ENCODE assay signal across 32 cellular contexts in genomic region chr16:86384980-86385379, GRCh38.
"Had no signal": no experiment of that assay in that cellular context is flagged by ENCODE, and none has a peak within 500 bp of the region (broad histone marks: within the 10 kb centered on the region; RNA-seq: fewer than 3 reads in every experiment).

No MANE protein-coding gene starts in this region.

- H3K27me3 ChIP-seq: ascending aorta had no signal

- H3K36me3 ChIP-seq: ascending aorta, cardiac muscle cell, WERI-Rb-1 had no signal

- DNase-seq: activated CD4-positive, alpha-beta memory T cell treated with anti-CD3 and anti-CD28 coated beads, Interleukin-2, amount 10 ng/mL, durations not matched to agents 7 days and 5 days; activated CD4-positive, alpha-beta T cell treated with anti-CD3 and anti-CD28 coated beads for 1 hour; activated CD4-positive, alpha-beta T cell treated with anti-CD3 and anti-CD28 coated beads for 48 hours; activated CD4-positive, CD25-positive, alpha-beta regulatory T cell; activated CD8-positive, alpha-beta memory T cell treated with anti-CD3 and anti-CD28 coated beads for 24 hours; activated effector memory CD4-positive, alpha-beta T cell treated with anti-CD3 and anti-CD28 coated beads, Interleukin-2, amount 50 U/mL, for 16 hours; activated naive CD4-positive, alpha-beta T cell; activated naive CD8-positive, alpha-beta T cell treated with anti-CD3 and anti-CD28 coated beads, Interleukin-2, amount 10 ng/mL, durations not matched to agents 7 days and 5 days; activated T-cell treated with anti-CD3 and anti-CD28 coated beads, Interleukin-2, amount 50 U/mL, for 1 hour; activated T-cell treated with anti-CD3 and anti-CD28 coated beads, Interleukin-2, amount 50 U/mL, for 72 hours; amygdala; NCI-H1048; NCI-H1105 treated with DMSO at 0.1 percent for 48 hours; NCI-H1436; NCI-H1694 treated with DMSO at 0.1 percent for 48 hours; NCI-H2029; NCI-H345; NCI-H524 treated with DMSO at 0.1 percent for 48 hours; NK-92 treated with Interleukin-12 subunit alpha and Interleukin-12 subunit beta, amount 100 ng/mL, for 24 hours; PC-3; SIG-M5; T-cell; T-helper 17 cell; WERI-Rb-1 had no signal

- H3K36me3 Mint-ChIP-seq: activated naive CD4-positive, alpha-beta T cell treated with anti-CD3 and anti-CD28 coated beads, Interleukin-2, amount 50 U/mL, for 24 hours; activated naive CD8-positive, alpha-beta T cell treated with anti-CD3 and anti-CD28 coated beads, Interleukin-2, amount 10 ng/mL, durations not matched to agents 7 days and 5 days; T-cell had no signal

- H3K4me3 Mint-ChIP-seq: activated CD4-positive, alpha-beta memory T cell treated with anti-CD3 and anti-CD28 coated beads, Interleukin-2, amount 10 ng/mL, durations not matched to agents 7 days and 5 days; activated naive CD4-positive, alpha-beta T cell treated with anti-CD3 and anti-CD28 coated beads, Interleukin-2, amount 50 U/mL, for 24 hours; activated naive CD8-positive, alpha-beta T cell treated with anti-CD3 and anti-CD28 coated beads, Interleukin-2, amount 10 ng/mL, durations not matched to agents 7 days and 5 days; activated T-cell treated with anti-CD3 and anti-CD28 coated beads, Interleukin-2, amount 50 U/mL, for 72 hours; activated T-helper 17 cell treated with anti-CD3 and anti-CD28 coated beads, Interleukin-2, amount 50 U/mL, for 72 hours; central memory CD8-positive, alpha-beta T cell; T-cell; T-helper 17 cell had no signal

- FAIRE-seq: RCC 7860 had no signal

- H3K4me1 ChIP-seq: ascending aorta had no signal

- H3K4me1 Mint-ChIP-seq: activated CD4-positive, alpha-beta memory T cell treated with anti-CD3 and anti-CD28 coated beads, Interleukin-2, amount 10 ng/mL, durations not matched to agents 7 days and 5 days; activated naive CD4-positive, alpha-beta T cell treated with anti-CD3 and anti-CD28 coated beads, Interleukin-2, amount 50 U/mL, for 24 hours; activated naive CD8-positive, alpha-beta T cell treated with anti-CD3 and anti-CD28 coated beads, Interleukin-2, amount 10 ng/mL, durations not matched to agents 7 days and 5 days; activated T-helper 17 cell treated with anti-CD3 and anti-CD28 coated beads, Interleukin-2, amount 50 U/mL, for 72 hours; central memory CD8-positive, alpha-beta T cell; T-cell; T-helper 17 cell had no signal

- H3K4me3 ChIP-seq: ascending aorta, cardiac muscle cell had no signal

- H3K27ac ChIP-seq: ascending aorta, cardiac muscle cell, RWPE1, WERI-Rb-1 had no signal

- H3K27me3 Mint-ChIP-seq: activated CD4-positive, alpha-beta memory T cell treated with anti-CD3 and anti-CD28 coated beads, Interleukin-2, amount 10 ng/mL, durations not matched to agents 7 days and 5 days had no signal

- H3K27ac Mint-ChIP-seq: activated CD4-positive, alpha-beta memory T cell treated with anti-CD3 and anti-CD28 coated beads, Interleukin-2, amount 10 ng/mL, durations not matched to agents 7 days and 5 days; activated naive CD4-positive, alpha-beta T cell treated with anti-CD3 and anti-CD28 coated beads, Interleukin-2, amount 50 U/mL, for 24 hours; activated naive CD8-positive, alpha-beta T cell treated with anti-CD3 and anti-CD28 coated beads, Interleukin-2, amount 10 ng/mL, durations not matched to agents 7 days and 5 days; activated T-cell treated with anti-CD3 and anti-CD28 coated beads, Interleukin-2, amount 50 U/mL, for 72 hours; activated T-helper 17 cell treated with anti-CD3 and anti-CD28 coated beads, Interleukin-2, amount 50 U/mL, for 72 hours; T-cell; T-helper 17 cell had no signal

- ATAC-seq: activated T-cell treated with anti-CD3 and anti-CD28 coated beads, Interleukin-2, amount 50 U/mL, for 72 hours; activated T-helper 17 cell treated with anti-CD3 and anti-CD28 coated beads, Interleukin-2, amount 50 U/mL, for 72 hours; PC-3; SK-N-SH treated with all-trans-retinoic acid at 6 μM for 48 hours; T-cell; T-helper 17 cell had no signal

- H3K9me3 Mint-ChIP-seq: activated CD4-positive, alpha-beta memory T cell treated with anti-CD3 and anti-CD28 coated beads, Interleukin-2, amount 10 ng/mL, durations not matched to agents 7 days and 5 days; activated naive CD4-positive, alpha-beta T cell treated with anti-CD3 and anti-CD28 coated beads, Interleukin-2, amount 50 U/mL, for 24 hours; activated naive CD8-positive, alpha-beta T cell treated with anti-CD3 and anti-CD28 coated beads, Interleukin-2, amount 10 ng/mL, durations not matched to agents 7 days and 5 days; activated T-cell treated with anti-CD3 and anti-CD28 coated beads, Interleukin-2, amount 50 U/mL, for 72 hours; activated T-helper 17 cell treated with anti-CD3 and anti-CD28 coated beads, Interleukin-2, amount 50 U/mL, for 72 hours; central memory CD8-positive, alpha-beta T cell; T-cell had no signal

- H3K9me3 ChIP-seq: ascending aorta had no signal
